Comparison of ENCODE assay signal across 9 cellular contexts in genomic region chr12:96233941-96234461, GRCh38. TPM values are rescaled to one million over a fixed set of nuclear protein-coding genes. Genes with fewer than 3 reads are reported as not detected.
DNase-seq lines count a peak whose midpoint lies in the region; ATAC-seq, FAIRE-seq and TF ChIP-seq lines count a peak whose summit lies in the region.
"Had no signal": no experiment of that assay in that cellular context is flagged by ENCODE, and none has a peak within 500 bp of the region (broad histone marks: within the 10 kb centered on the region; RNA-seq: fewer than 3 reads in every experiment).

No MANE protein-coding gene starts in this region.

- TF ChIP-seq CTCF in H1 (IDR thresholded peaks at IDR 0.05; ENCODE audit: control extremely low read depth in 1 of 3, insufficient read depth in 1 of 3, low read depth in 1 of 3, low read length in 3 of 3) (no peak), upper lobe of right lung (IDR thresholded peaks at IDR 0.05) (no peak)

- intact Hi-C loops in upper lobe of right lung (cut with DNase I): no loop called here

- H2BK5ac ChIP-seq in H1 (ENCODE audit: low read depth, low read length): no peak overlapping the region

- no peaks in the 10 kb centered on the region for H3K79me1 ChIP-seq in H1 (ENCODE audit: low read depth, low read length)

- no peak overlapping the region for H3K18ac ChIP-seq in H1 (ENCODE audit: extremely low read depth, low read length)

- no peaks in the 10 kb centered on the region for H3K79me2 ChIP-seq in H1 (ENCODE audit: control insufficient read depth in 1 of 2, insufficient read depth in 2 of 2, low read length in 2 of 2)

- H3K4me3 ChIP-seq in H1 (ENCODE audit: extremely low read depth in 1 of 4, insufficient read depth in 2 of 4, low read depth in 3 of 4, low read length in 4 of 4): no peak overlapping the region
- H3K4me3 ChIP-seq in upper lobe of right lung: no peak overlapping the region

- no peaks in the 10 kb centered on the region for H3K23me2 ChIP-seq in H1 (ENCODE audit: low read depth, low read length)

- no peak overlapping the region for H2AFZ ChIP-seq in H1 (ENCODE audit: low read length)

- no peaks in the 10 kb centered on the region for H4K20me1 ChIP-seq in H1 (replicated peaks in 1 of 2; ENCODE audit: control insufficient read depth in 1 of 2, insufficient read depth in 2 of 2, low read length in 2 of 2)

- no peak for TF ChIP-seq POLR2A in H1 (IDR thresholded peaks at IDR 0.05; ENCODE audit: control extremely low read depth in 1 of 2, low read depth in 2 of 2, low read length in 2 of 2)

- peak; percentile 46 for ATAC-seq in upper lobe of right lung
- no peak for ATAC-seq in GM21447 (IDR thresholded peaks at IDR 0.05; ENCODE audit: unreplicated experiment)

- peak; percentile 34 for DNase-seq in NCI-H146 (lab: John Stamatoyannopoulos, UW)
- DNase-seq in NCI-H146 treated with DMSO at 0.1 percent for 48 hours (lab: John Stamatoyannopoulos, UW; ENCODE audit: unreplicated experiment): no peak
- no peak for DNase-seq in H1 (ENCODE audit: low read depth in 1 of 2, low spot score in 2 of 2)
- DNase-seq in mesenteric fat pad (ENCODE audit: low spot score): peak; percentile 95
- peak; percentile 74 for DNase-seq in upper lobe of right lung
- no peak for DNase-seq in SKM-1 (lab: John Stamatoyannopoulos, UW; ENCODE audit: unreplicated experiment)
- no peak for DNase-seq in NCI-H187 treated with DMSO at 0.1 percent for 48 hours (lab: John Stamatoyannopoulos, UW)

- H2BK15ac ChIP-seq in H1 (ENCODE audit: low read length): no peak overlapping the region

- H3K36me3 ChIP-seq in H1 (ENCODE audit: control insufficient read depth in 2 of 4, insufficient read depth in 4 of 4, low read length in 3 of 4) (no peaks in the 10 kb centered on the region), upper lobe of right lung (no peaks in the 10 kb centered on the region)

- H3K4me2 ChIP-seq in H1 (ENCODE audit: insufficient read depth in 1 of 2, low read depth in 2 of 2, low read length in 2 of 2): no peak overlapping the region

- POLR2A ChIA-PET in H1 (lab: Charles Lee; ENCODE audit: partially characterized antibody): interaction anchor here (1.2 to 1.6 kb wide), 2 partner anchors 13 to 166 kb away, joined by 3 to 5 read pairs; partner anchors contain the start of gene CDK17

- H4K91ac ChIP-seq in H1 (replicated peaks; ENCODE audit: insufficient read length, low read length): no peak overlapping the region

- no peak overlapping the region for H3K23ac ChIP-seq in H1 (ENCODE audit: insufficient read length)

- H3K9me3 ChIP-seq in H1 (ENCODE audit: insufficient read depth in 2 of 2, low read depth in 1 of 2, low read length in 1 of 2) (no peaks in the 10 kb centered on the region), upper lobe of right lung (no peaks in the 10 kb centered on the region)

- TF ChIP-seq EP300 in H1 (IDR thresholded peaks at IDR 0.05; ENCODE audit: borderline replicate concordance in 1 of 2, low read depth in 2 of 2, low read length in 2 of 2): no peak

- H3K4me1 ChIP-seq in H1 (replicated peaks in 1 of 4; ENCODE audit: control insufficient read depth in 3 of 4, insufficient read depth in 4 of 4, low read length in 3 of 4): 0 out of 7 replicates have a peak, but pooled peaks cover 0 to 2% (median 0%) of the 10 kb centered on the region in 4 experiments
- peaks cover 48% of the 10 kb centered on the region for H3K4me1 ChIP-seq in upper lobe of right lung

- 0 out of 2 replicates have a peak overlapping the region, but pooled peaks have one; percentile 28 for H2AK5ac ChIP-seq in H1 (ENCODE audit: low read depth, low read length)

- no peak overlapping the region for H4K5ac ChIP-seq in H1 (ENCODE audit: insufficient read length, low read depth, low read length)

- 84% methylated on average over 15 of the region's 15 CpGs; no CpG with 5 or more reads in 1 of the 2 experiments for WGBS in H1 (ENCODE audit: extremely low coverage in 1 of 2, insufficient coverage in 1 of 2, insufficient read length in 1 of 2, insufficient replicate concordance in 2 of 2, low coverage in 1 of 2, low lambda C conversion rate in 2 of 2, missing lambda C conversion rate in 1 of 2), 2 experiments

- no peak overlapping the region for H3K9ac ChIP-seq in H1 (replicated peaks in 1 of 4; ENCODE audit: extremely low read depth in 1 of 4, low read depth in 3 of 4, low read length in 3 of 4)

- no peak overlapping the region for H3K56ac ChIP-seq in H1 (replicated peaks; ENCODE audit: insufficient read length, low read depth, low read length)

- H3K4ac ChIP-seq in H1 (replicated peaks; ENCODE audit: insufficient read length, low read depth, low read length): no peak overlapping the region

- no peak overlapping the region for H3K14ac ChIP-seq in H1 (ENCODE audit: insufficient read length)

- no peak overlapping the region for H2BK12ac ChIP-seq in H1 (ENCODE audit: low read depth, low read length)

- H3K27me3 ChIP-seq in H1 (replicated peaks in 1 of 4; ENCODE audit: control insufficient read depth in 3 of 4, extremely low read depth in 1 of 4, insufficient read depth in 3 of 4, low read length in 3 of 4): no peaks in the 10 kb centered on the region
- H3K27me3 ChIP-seq in upper lobe of right lung: no peaks in the 10 kb centered on the region

- H4K8ac ChIP-seq in H1 (ENCODE audit: extremely low read depth, insufficient read depth, low read length): no peak overlapping the region

- CTCF ChIA-PET in H1 (lab: Charles Lee; ENCODE audit: partially characterized antibody): interaction anchor here (1.3 kb wide), 1 partner anchor 9 kb away, joined by 5 read pairs; no protein-coding TSS in a partner anchor

- FAIRE-seq in H1 (lab: Jason Lieb, UNC): no peak

- no peak overlapping the region for H2BK120ac ChIP-seq in H1 (replicated peaks; ENCODE audit: low read depth, low read length)

- H3K27ac ChIP-seq in H1 (ENCODE audit: low read depth, low read length) (no peak overlapping the region), upper lobe of right lung (peak overlapping the region; percentile 78)
- H3K27ac ChIP-seq: 22Rv1 had no signal

- no peak for TF ChIP-seq RAD21 in H1 (IDR thresholded peaks at IDR 0.05 in 1 of 2, conservative IDR thresholded peaks at IDR 0.05 in 1 of 2; ENCODE audit: low read depth in 2 of 2, low read length in 2 of 2)

- H2BK20ac ChIP-seq in H1 (ENCODE audit: low read length): no peak overlapping the region

TF ChIP-seq in H1, 55 proteins besides CTCF, POLR2A, EP300 and RAD21:
- TF ChIP-seq POU5F1 (IDR thresholded peaks at IDR 0.05; ENCODE audit: low read depth, low read length): no peak
- no peak for TF ChIP-seq BACH1 (IDR thresholded peaks at IDR 0.05; ENCODE audit: low read length)
- TF ChIP-seq TCF12 (IDR thresholded peaks at IDR 0.05; ENCODE audit: low read depth, low read length): no peak
- TF ChIP-seq SP4 (IDR thresholded peaks at IDR 0.05; ENCODE audit: low read length): no peak
- TF ChIP-seq ZNF274 (IDR thresholded peaks at IDR 0.05; ENCODE audit: borderline replicate concordance, extremely low read depth, low read length): no peak
- no peak for TF ChIP-seq TAF7 (optimal IDR thresholded peaks at IDR 0.05; ENCODE audit: borderline replicate concordance, low read depth, low read length)
- no peak for TF ChIP-seq KDM5A (IDR thresholded peaks at IDR 0.05; ENCODE audit: low read length)
- TF ChIP-seq GTF2F1 (IDR thresholded peaks at IDR 0.05; ENCODE audit: borderline replicate concordance, low read depth, low read length): no peak
- TF ChIP-seq PHF8 (conservative IDR thresholded peaks at IDR 0.05; ENCODE audit: low read depth, low read length): no peak
- no peak for TF ChIP-seq MAFK (IDR thresholded peaks at IDR 0.05; ENCODE audit: low read depth, low read length)
- TF ChIP-seq JUN (IDR thresholded peaks at IDR 0.05; ENCODE audit: low read depth, low read length): no peak
- no peak for TF ChIP-seq SP2 (IDR thresholded peaks at IDR 0.05; ENCODE audit: low read length)
- no peak for TF ChIP-seq CREB1 (IDR thresholded peaks at IDR 0.05)
- TF ChIP-seq NRF1 (IDR thresholded peaks at IDR 0.05; ENCODE audit: low read depth, low read length): no peak
- TF ChIP-seq GABPA (IDR thresholded peaks at IDR 0.05; ENCODE audit: borderline replicate concordance, insufficient read depth, low read length): no peak

RNA-seq across cellular contexts. Expression of gene ELK3, which starts 39.8 kb away (rescaled TPM):
- total RNA-seq in H1 (2021; fragmentation: NEBNext Ultra II Directional; extraction: Animal tissue kit (Norgen Biotek cat#: 25700)): 13.3 and 14.3 TPM in 2 replicates
- 3.5 and 4.4 TPM in 2 replicates for polyA plus RNA-seq in H1 (2011; rRNA removed)
- polyA plus RNA-seq in H1 (2011; cell fraction: cytosol; rRNA removed): 3.7 TPM
- 29.8 TPM for polyA plus RNA-seq in H1 (2011; cell fraction: nucleus; rRNA removed)
- 5.1 to 7.2 TPM (median 6.9 TPM) in 4 replicates for polyA plus RNA-seq in H1 (2012, experiment 1 of 2)
- polyA plus RNA-seq in H1 (2012, experiment 2 of 2): 0.77 TPM
- 20.7 TPM for polyA plus RNA-seq in H1 (2013, experiment 1 of 2)
- 19.2 TPM for polyA plus RNA-seq in H1 (2013, experiment 2 of 2)
- 8.6 and 9.1 TPM in 2 replicates for polyA minus RNA-seq in H1 (2011; rRNA and poly(A)+ RNA removed)
- polyA minus RNA-seq in H1 (2011; cell fraction: cytosol; rRNA and poly(A)+ RNA removed): 6.9 TPM
- polyA minus RNA-seq in H1 (2011; cell fraction: nucleus; rRNA and poly(A)+ RNA removed): 15.2 TPM
- total RNA-seq in mesenteric fat pad (47.6 TPM), upper lobe of right lung (41.2 TPM)

Comparison
In these comparisons a context has a peak if more than half of its experiments do, and no peak if none do; other contexts are left out.
1. DNase-seq: peak in NCI-H146 (single experiment), mesenteric fat pad (single experiment) and upper lobe of right lung (single experiment); none in NCI-H146 treated with DMSO at 0.1 percent for 48 hours (single experiment), H1 (0 of 2), SKM-1 (single experiment) and NCI-H187 treated with DMSO at 0.1 percent for 48 hours (single experiment).